ENCODE assay signal across 2 cellular contexts in the genomic region with DNA sequence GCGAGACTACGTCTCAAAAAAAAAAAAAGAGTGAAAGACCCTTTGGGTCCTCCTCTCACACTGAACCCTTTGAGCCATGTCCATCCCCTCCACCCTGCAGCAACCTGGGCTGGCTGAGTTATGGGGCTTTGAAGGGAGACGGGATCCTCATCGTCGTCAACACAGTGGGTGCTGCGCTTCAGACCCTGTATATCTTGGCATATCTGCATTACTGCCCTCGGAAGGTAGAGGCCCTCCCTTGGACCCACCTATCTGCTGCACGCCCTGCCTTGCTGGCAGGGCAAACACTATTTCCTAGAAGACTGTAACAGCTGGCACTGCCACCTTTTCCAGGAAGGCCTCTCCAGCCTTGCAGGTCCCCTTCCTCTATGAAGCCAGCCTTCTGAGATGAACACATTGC.
TF ChIP-seq lines count a peak whose summit lies in the region.

No MANE protein-coding gene starts in this region.

TF ChIP-seq in SK-N-SH, 30 proteins besides CTCF, POLR2A, EP300 and RAD21:
- TF ChIP-seq, protein P1, sequence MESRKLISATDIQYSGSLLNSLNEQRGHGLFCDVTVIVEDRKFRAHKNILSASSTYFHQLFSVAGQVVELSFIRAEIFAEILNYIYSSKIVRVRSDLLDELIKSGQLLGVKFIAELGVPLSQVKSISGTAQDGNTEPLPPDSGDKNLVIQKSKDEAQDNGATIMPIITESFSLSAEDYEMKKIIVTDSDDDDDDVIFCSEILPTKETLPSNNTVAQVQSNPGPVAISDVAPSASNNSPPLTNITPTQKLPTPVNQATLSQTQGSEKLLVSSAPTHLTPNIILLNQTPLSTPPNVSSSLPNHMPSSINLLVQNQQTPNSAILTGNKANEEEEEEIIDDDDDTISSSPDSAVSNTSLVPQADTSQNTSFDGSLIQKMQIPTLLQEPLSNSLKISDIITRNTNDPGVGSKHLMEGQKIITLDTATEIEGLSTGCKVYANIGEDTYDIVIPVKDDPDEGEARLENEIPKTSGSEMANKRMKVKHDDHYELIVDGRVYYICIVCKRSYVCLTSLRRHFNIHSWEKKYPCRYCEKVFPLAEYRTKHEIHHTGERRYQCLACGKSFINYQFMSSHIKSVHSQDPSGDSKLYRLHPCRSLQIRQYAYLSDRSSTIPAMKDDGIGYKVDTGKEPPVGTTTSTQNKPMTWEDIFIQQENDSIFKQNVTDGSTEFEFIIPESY (IDR thresholded peaks at IDR 0.05; ENCODE audit: borderline replicate concordance, low read depth) = no peak
- TF ChIP-seq EZH2phosphoT487 (IDR thresholded peaks at IDR 0.05; ENCODE audit: borderline replicate concordance, low read depth) = no peak
- TF ChIP-seq TEAD4 (IDR thresholded peaks at IDR 0.05; ENCODE audit: borderline replicate concordance, insufficient read depth) = no peak
- TF ChIP-seq NFIC (IDR thresholded peaks at IDR 0.05; ENCODE audit: borderline replicate concordance) = no peak
- no peak for TF ChIP-seq NRF1 (IDR thresholded peaks at IDR 0.05; ENCODE audit: low read depth, low read length)
- no peak for TF ChIP-seq RXRA (IDR thresholded peaks at IDR 0.05; ENCODE audit: borderline replicate concordance, low read depth)
- no peak for TF ChIP-seq RCOR1 (IDR thresholded peaks at IDR 0.05; ENCODE audit: low read length)
- TF ChIP-seq YY1 (IDR thresholded peaks at IDR 0.05; ENCODE audit: low read depth) = no peak
- TF ChIP-seq JUND (IDR thresholded peaks at IDR 0.05) = no peak

TF ChIP-seq in SK-N-SH treated with all-trans-retinoic acid at 6 μM for 48 hours, 23 proteins besides CTCF, POLR2A, EP300 and RAD21 (continued from another document):
- TF ChIP-seq, protein P2, sequence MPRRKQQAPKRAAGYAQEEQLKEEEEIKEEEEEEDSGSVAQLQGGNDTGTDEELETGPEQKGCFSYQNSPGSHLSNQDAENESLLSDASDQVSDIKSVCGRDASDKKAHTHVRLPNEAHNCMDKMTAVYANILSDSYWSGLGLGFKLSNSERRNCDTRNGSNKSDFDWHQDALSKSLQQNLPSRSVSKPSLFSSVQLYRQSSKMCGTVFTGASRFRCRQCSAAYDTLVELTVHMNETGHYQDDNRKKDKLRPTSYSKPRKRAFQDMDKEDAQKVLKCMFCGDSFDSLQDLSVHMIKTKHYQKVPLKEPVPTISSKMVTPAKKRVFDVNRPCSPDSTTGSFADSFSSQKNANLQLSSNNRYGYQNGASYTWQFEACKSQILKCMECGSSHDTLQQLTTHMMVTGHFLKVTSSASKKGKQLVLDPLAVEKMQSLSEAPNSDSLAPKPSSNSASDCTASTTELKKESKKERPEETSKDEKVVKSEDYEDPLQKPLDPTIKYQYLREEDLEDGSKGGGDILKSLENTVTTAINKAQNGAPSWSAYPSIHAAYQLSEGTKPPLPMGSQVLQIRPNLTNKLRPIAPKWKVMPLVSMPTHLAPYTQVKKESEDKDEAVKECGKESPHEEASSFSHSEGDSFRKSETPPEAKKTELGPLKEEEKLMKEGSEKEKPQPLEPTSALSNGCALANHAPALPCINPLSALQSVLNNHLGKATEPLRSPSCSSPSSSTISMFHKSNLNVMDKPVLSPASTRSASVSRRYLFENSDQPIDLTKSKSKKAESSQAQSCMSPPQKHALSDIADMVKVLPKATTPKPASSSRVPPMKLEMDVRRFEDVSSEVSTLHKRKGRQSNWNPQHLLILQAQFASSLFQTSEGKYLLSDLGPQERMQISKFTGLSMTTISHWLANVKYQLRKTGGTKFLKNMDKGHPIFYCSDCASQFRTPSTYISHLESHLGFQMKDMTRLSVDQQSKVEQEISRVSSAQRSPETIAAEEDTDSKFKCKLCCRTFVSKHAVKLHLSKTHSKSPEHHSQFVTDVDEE (CRISPR knock-in tag; IDR thresholded peaks at IDR 0.05) = no peak
- TF ChIP-seq, protein P3, sequence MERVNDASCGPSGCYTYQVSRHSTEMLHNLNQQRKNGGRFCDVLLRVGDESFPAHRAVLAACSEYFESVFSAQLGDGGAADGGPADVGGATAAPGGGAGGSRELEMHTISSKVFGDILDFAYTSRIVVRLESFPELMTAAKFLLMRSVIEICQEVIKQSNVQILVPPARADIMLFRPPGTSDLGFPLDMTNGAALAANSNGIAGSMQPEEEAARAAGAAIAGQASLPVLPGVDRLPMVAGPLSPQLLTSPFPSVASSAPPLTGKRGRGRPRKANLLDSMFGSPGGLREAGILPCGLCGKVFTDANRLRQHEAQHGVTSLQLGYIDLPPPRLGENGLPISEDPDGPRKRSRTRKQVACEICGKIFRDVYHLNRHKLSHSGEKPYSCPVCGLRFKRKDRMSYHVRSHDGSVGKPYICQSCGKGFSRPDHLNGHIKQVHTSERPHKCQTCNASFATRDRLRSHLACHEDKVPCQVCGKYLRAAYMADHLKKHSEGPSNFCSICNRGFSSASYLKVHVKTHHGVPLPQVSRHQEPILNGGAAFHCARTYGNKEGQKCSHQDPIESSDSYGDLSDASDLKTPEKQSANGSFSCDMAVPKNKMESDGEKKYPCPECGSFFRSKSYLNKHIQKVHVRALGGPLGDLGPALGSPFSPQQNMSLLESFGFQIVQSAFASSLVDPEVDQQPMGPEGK (CRISPR knock-in tag; IDR thresholded peaks at IDR 0.05; ENCODE audit: borderline replicate concordance) = no peak
- TF ChIP-seq, protein P4, sequence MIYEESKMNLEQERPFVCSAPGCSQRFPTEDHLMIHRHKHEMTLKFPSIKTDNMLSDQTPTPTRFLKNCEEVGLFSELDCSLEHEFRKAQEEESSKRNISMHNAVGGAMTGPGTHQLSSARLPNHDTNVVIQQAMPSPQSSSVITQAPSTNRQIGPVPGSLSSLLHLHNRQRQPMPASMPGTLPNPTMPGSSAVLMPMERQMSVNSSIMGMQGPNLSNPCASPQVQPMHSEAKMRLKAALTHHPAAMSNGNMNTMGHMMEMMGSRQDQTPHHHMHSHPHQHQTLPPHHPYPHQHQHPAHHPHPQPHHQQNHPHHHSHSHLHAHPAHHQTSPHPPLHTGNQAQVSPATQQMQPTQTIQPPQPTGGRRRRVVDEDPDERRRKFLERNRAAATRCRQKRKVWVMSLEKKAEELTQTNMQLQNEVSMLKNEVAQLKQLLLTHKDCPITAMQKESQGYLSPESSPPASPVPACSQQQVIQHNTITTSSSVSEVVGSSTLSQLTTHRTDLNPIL (CRISPR knock-in tag; IDR thresholded peaks at IDR 0.05; ENCODE audit: low read depth) = no peak
- TF ChIP-seq ISL1 (CRISPR knock-in tag; IDR thresholded peaks at IDR 0.05) (no peak), ZNF70 (CRISPR knock-in tag; IDR thresholded peaks at IDR 0.05) (no peak), CSDC2 (CRISPR knock-in tag; IDR thresholded peaks at IDR 0.05) (no peak), TCF4 (CRISPR knock-in tag; IDR thresholded peaks at IDR 0.05; ENCODE audit: borderline replicate concordance) (no peak), ZNF8 (CRISPR knock-in tag; IDR thresholded peaks at IDR 0.05) (no peak), ESRRG (CRISPR knock-in tag; IDR thresholded peaks at IDR 0.05) (no peak), SNAI2 (CRISPR knock-in tag; IDR thresholded peaks at IDR 0.05) (no peak), GLIS3 (CRISPR knock-in tag; IDR thresholded peaks at IDR 0.05) (no peak), ARNTL (CRISPR knock-in tag; IDR thresholded peaks at IDR 0.05; ENCODE audit: borderline replicate concordance, low read depth) (no peak)
- TF ChIP-seq, protein P5, sequence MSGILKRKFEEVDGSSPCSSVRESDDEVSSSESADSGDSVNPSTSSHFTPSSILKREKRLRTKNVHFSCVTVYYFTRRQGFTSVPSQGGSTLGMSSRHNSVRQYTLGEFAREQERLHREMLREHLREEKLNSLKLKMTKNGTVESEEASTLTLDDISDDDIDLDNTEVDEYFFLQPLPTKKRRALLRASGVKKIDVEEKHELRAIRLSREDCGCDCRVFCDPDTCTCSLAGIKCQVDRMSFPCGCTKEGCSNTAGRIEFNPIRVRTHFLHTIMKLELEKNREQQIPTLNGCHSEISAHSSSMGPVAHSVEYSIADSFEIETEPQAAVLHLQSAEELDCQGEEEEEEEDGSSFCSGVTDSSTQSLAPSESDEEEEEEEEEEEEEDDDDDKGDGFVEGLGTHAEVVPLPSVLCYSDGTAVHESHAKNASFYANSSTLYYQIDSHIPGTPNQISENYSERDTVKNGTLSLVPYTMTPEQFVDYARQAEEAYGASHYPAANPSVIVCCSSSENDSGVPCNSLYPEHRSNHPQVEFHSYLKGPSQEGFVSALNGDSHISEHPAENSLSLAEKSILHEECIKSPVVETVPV (CRISPR knock-in tag; IDR thresholded peaks at IDR 0.05) = no peak
- TF ChIP-seq, protein P6, sequence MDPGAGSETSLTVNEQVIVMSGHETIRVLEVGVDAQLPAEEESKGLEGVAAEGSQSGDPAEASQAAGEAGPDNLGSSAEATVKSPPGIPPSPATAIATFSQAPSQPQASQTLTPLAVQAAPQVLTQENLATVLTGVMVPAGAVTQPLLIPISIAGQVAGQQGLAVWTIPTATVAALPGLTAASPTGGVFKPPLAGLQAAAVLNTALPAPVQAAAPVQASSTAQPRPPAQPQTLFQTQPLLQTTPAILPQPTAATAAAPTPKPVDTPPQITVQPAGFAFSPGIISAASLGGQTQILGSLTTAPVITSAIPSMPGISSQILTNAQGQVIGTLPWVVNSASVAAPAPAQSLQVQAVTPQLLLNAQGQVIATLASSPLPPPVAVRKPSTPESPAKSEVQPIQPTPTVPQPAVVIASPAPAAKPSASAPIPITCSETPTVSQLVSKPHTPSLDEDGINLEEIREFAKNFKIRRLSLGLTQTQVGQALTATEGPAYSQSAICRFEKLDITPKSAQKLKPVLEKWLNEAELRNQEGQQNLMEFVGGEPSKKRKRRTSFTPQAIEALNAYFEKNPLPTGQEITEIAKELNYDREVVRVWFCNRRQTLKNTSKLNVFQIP (CRISPR knock-in tag; IDR thresholded peaks at IDR 0.05; ENCODE audit: borderline replicate concordance, low read depth) = no peak
